In the genomic region with DNA sequence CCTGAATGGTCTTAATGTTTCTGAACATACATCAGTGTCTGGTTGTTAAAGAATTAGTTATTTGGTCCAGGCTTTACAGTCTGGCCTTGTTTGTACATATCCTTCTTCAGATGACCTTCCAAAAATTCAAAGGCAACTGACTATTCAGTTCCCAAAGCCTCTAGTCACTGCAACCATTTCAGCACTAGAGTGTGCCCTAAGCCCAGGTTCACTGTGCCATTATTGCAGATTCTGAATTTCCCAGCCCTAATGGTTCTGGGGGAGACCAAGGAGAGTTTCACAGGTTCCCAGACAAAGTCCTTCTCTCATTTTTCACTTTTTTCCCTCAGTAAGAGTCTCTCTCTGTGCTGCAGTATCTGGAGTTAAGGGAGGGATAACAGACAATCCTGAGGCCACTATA, we compare ENCODE assay signal across 23 cellular contexts.
A peak's percentile ranks its signal among the peaks of the same experiment; 100 is the strongest.
DNase-seq lines count a peak whose midpoint lies in the region; ATAC-seq and TF ChIP-seq lines count a peak whose summit lies in the region.
"Had no signal": no experiment of that assay in that cellular context is flagged by ENCODE, and none has a peak within 500 bp of the region (broad histone marks: within the 10 kb centered on the region; RNA-seq: fewer than 3 reads in every experiment).

No MANE protein-coding gene starts in this region.

- TF ChIP-seq POLR2A in Peyer's patch (IDR thresholded peaks at IDR 0.05) = no peak

- H3K27ac ChIP-seq in Peyer's patch = no peak overlapping the region
- H3K27ac ChIP-seq: BLaER1, sigmoid colon, tibial artery had no signal

- H3K27me3 ChIP-seq in Peyer's patch = no peaks in the 10 kb centered on the region
- H3K27me3 ChIP-seq: BLaER1, sigmoid colon, tibial artery had no signal

- no peak for TF ChIP-seq CTCF in Peyer's patch (IDR thresholded peaks at IDR 0.05)

- peaks cover 4% of the 10 kb centered on the region for H3K9me3 Mint-ChIP-seq in activated CD8-positive, alpha-beta T cell treated with anti-CD3 and anti-CD28 coated beads, Interleukin-2, amount 10 ng/mL, durations not matched to agents 7 days and 5 days (ENCODE audit: insufficient read depth)
- H3K9me3 Mint-ChIP-seq: activated CD4-positive, alpha-beta T cell treated with anti-CD3 and anti-CD28 coated beads, Interleukin-2, amount 10 ng/mL, durations not matched to agents 7 days and 5 days had no signal

- H3K4me3 Mint-ChIP-seq in activated CD8-positive, alpha-beta T cell treated with anti-CD3 and anti-CD28 coated beads, Interleukin-2, amount 10 ng/mL, durations not matched to agents 7 days and 5 days = no peak overlapping the region
- H3K4me3 Mint-ChIP-seq: activated CD4-positive, alpha-beta T cell treated with anti-CD3 and anti-CD28 coated beads, Interleukin-2, amount 10 ng/mL, durations not matched to agents 7 days and 5 days had no signal

- DNase-seq in DMS 273 (lab: John Stamatoyannopoulos, UW; ENCODE audit: unreplicated experiment) = peak; percentile 56
- DNase-seq in DMS 273 treated with DMSO at 0.1 percent for 48 hours (lab: John Stamatoyannopoulos, UW) = no peak
- peak; percentile 20 for DNase-seq in RKO (ENCODE audit: low spot score)
- DNase-seq in foreskin melanocyte = peak; percentile 16
- DNase-seq in pons (ENCODE audit: low spot score) = peak; percentile 7
- no peak for DNase-seq in HCEC 1CT
- DNase-seq in activated CD8-positive, alpha-beta T cell treated with anti-CD3 and anti-CD28 coated beads, Interleukin-2, amount 10 ng/mL, durations not matched to agents 7 days and 5 days = no peak
- DNase-seq in Peyer's patch = no peak
- DNase-seq: 8988T; activated CD4-positive, alpha-beta T cell treated with anti-CD3 and anti-CD28 coated beads, Interleukin-2, amount 10 ng/mL, durations not matched to agents 7 days and 5 days; activated CD8-positive, alpha-beta memory T cell treated with anti-CD3 and anti-CD28 coated beads, Interleukin-2, amount 50 U/mL, for 4 hours; activated gamma-delta T cell; effector CD4-positive, alpha-beta T cell; GDM1; head of caudate nucleus; IMR-90; NCI-H1694; NCI-H345; sigmoid colon; stimulated activated naive CD4-positive, alpha-beta T cell treated with Interleukin-2 at 50 U/mL for 16 hours; tibial artery had no signal

- no peaks in the 10 kb centered on the region for H3K36me3 Mint-ChIP-seq in activated CD8-positive, alpha-beta T cell treated with anti-CD3 and anti-CD28 coated beads, Interleukin-2, amount 10 ng/mL, durations not matched to agents 7 days and 5 days (ENCODE audit: low read depth)

- H3K4me1 ChIP-seq in Peyer's patch = no peaks in the 10 kb centered on the region
- H3K4me1 ChIP-seq: BLaER1, sigmoid colon, tibial artery had no signal

- H3K4me3 ChIP-seq in Peyer's patch = no peak overlapping the region
- H3K4me3 ChIP-seq: BLaER1, lung, sigmoid colon, tibial artery had no signal

- no peaks in the 10 kb centered on the region for H3K9me3 ChIP-seq in Peyer's patch
- H3K9me3 ChIP-seq: BLaER1, sigmoid colon, tibial artery had no signal

- no peak for ATAC-seq in activated CD8-positive, alpha-beta T cell treated with anti-CD3 and anti-CD28 coated beads, Interleukin-2, amount 10 ng/mL, durations not matched to agents 7 days and 5 days

- H3K36me3 ChIP-seq in Peyer's patch = no peaks in the 10 kb centered on the region
- H3K36me3 ChIP-seq: BLaER1, sigmoid colon, tibial artery had no signal

- H3K27ac Mint-ChIP-seq in activated CD8-positive, alpha-beta T cell treated with anti-CD3 and anti-CD28 coated beads, Interleukin-2, amount 10 ng/mL, durations not matched to agents 7 days and 5 days = no peak overlapping the region
- H3K27ac Mint-ChIP-seq: activated CD4-positive, alpha-beta T cell treated with anti-CD3 and anti-CD28 coated beads, Interleukin-2, amount 10 ng/mL, durations not matched to agents 7 days and 5 days had no signal

- CTCF ChIA-PET in activated CD8-positive, alpha-beta T cell treated with anti-CD3 and anti-CD28 coated beads, Interleukin-2, amount 10 ng/mL, durations not matched to agents 7 days and 5 days (lab: Charles Lee) = no interaction called here

- H3K4me1 Mint-ChIP-seq in activated CD8-positive, alpha-beta T cell treated with anti-CD3 and anti-CD28 coated beads, Interleukin-2, amount 10 ng/mL, durations not matched to agents 7 days and 5 days (ENCODE audit: low read depth) = no peaks in the 10 kb centered on the region
- H3K4me1 Mint-ChIP-seq: activated CD4-positive, alpha-beta T cell treated with anti-CD3 and anti-CD28 coated beads, Interleukin-2, amount 10 ng/mL, durations not matched to agents 7 days and 5 days had no signal

- POLR2A ChIA-PET in activated CD8-positive, alpha-beta T cell treated with anti-CD3 and anti-CD28 coated beads, Interleukin-2, amount 10 ng/mL, durations not matched to agents 7 days and 5 days (lab: Charles Lee) = no interaction called here

- no peaks in the 10 kb centered on the region for H3K27me3 Mint-ChIP-seq in activated CD8-positive, alpha-beta T cell treated with anti-CD3 and anti-CD28 coated beads, Interleukin-2, amount 10 ng/mL, durations not matched to agents 7 days and 5 days (ENCODE audit: low read depth)
- H3K27me3 Mint-ChIP-seq: activated CD4-positive, alpha-beta T cell treated with anti-CD3 and anti-CD28 coated beads, Interleukin-2, amount 10 ng/mL, durations not matched to agents 7 days and 5 days had no signal

Comparison
In these comparisons a context has a peak if more than half of its experiments do, and no peak if none do; other contexts are left out.
1. DNase-seq: peak in DMS 273 (single experiment), RKO (single experiment), foreskin melanocyte (single experiment) and pons (single experiment); none in DMS 273 treated with DMSO at 0.1 percent for 48 hours (single experiment), HCEC 1CT (single experiment), activated CD8-positive, alpha-beta T cell treated with anti-CD3 and anti-CD28 coated beads, Interleukin-2, amount 10 ng/mL, durations not matched to agents 7 days and 5 days (single experiment) and Peyer's patch (0 of 3).